Comparison of ENCODE assay signal across 9 cellular contexts in the genomic region with DNA sequence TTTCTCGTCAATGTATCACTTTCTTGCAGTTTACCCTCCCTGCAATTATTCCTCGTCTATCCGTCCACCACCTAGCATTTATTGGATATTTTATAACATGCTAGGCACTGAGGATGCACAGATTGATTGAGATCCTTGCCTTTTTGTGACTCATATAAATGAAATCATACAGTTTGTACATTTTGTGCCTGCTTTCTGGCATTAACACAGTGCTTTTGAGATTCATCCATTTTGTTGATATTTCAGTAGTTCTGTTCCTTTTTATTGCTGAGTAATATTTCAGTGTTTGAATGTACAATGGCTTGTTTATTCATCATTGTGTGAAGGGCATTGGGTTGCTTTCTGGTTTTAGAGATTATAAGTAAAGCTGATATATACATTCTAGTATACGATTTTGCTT. TPM values are rescaled to one million over a fixed set of nuclear protein-coding genes. Genes with fewer than 3 reads are reported as not detected.
DNase-seq lines count a peak whose midpoint lies in the region; ATAC-seq and TF ChIP-seq lines count a peak whose summit lies in the region.
"Had no signal": no experiment of that assay in that cellular context is flagged by ENCODE, and none has a peak within 500 bp of the region (broad histone marks: within the 10 kb centered on the region; RNA-seq: fewer than 3 reads in every experiment).

No MANE protein-coding gene starts in this region.

- peaks cover 14% of the 10 kb centered on the region for H3K4me1 ChIP-seq in muscle layer of colon (ENCODE audit: insufficient read depth, low read length)

- H3K4me3 ChIP-seq in AG04449 (ENCODE audit: low read depth, low read length) (peak overlapping the region; percentile 83), cardiac fibroblast (replicated peaks in 1 of 2; ENCODE audit: low read depth in 2 of 2, low read length in 2 of 2) (peak overlapping the region; percentile 61 to 85), muscle layer of colon (ENCODE audit: low read depth in 1 of 2, low read length in 2 of 2) (peak overlapping the region; percentile 74 to 80)
- H3K4me3 ChIP-seq in Jurkat, Clone E6-1 (ENCODE audit: low read length) = peak overlapping the region; percentile 83

- no peak for ATAC-seq in HG02885 (IDR thresholded peaks at IDR 0.05; ENCODE audit: poor library complexity, unreplicated experiment)

- TF ChIP-seq CTCF in AG04449 (IDR thresholded peaks at IDR 0.05; ENCODE audit: insufficient read depth, low read length, missing control alignments) = no peak
- no peak for TF ChIP-seq CTCF in cardiac fibroblast (IDR thresholded peaks at IDR 0.05; ENCODE audit: low read depth, low read length)

- H3K36me3 ChIP-seq in muscle layer of colon (ENCODE audit: insufficient read depth, low read length) = no peaks in the 10 kb centered on the region

- no peaks in the 10 kb centered on the region for H3K27me3 ChIP-seq in muscle layer of colon (ENCODE audit: control insufficient read depth in 1 of 2, insufficient read depth in 2 of 2, low read length in 2 of 2)

- CTCF ChIA-PET in AG04449 (lab: Yijun Ruan, JAX) = interaction anchor here (0.7 to 2.7 kb wide), 4 partner anchors 9 to 126 kb away, joined by 3 to 14 read pairs (median 3); no protein-coding TSS in a partner anchor

- peak overlapping the region; percentile 73 for H3K27ac ChIP-seq in muscle layer of colon (ENCODE audit: low read depth, low read length)

- peak overlapping the region; percentile 17 for H3K9ac ChIP-seq in muscle layer of colon (ENCODE audit: low read length)

- no peaks in the 10 kb centered on the region for H3K9me3 ChIP-seq in muscle layer of colon (ENCODE audit: low read length)

- no peak for DNase-seq in AG04449 (ENCODE audit: low read depth, low spot score)
- DNase-seq in Jurkat, Clone E6-1 (ENCODE audit: low read depth, low spot score) = no peak
- peak in 1 of 2 donors; percentile 51 for DNase-seq in cardiac fibroblast (ENCODE audit: low read depth in 2 of 2)
- DNase-seq in NCI-H1048 (lab: John Stamatoyannopoulos, UW) = no peak
- no peak for DNase-seq in dermis blood vessel endothelial cell
- DNase-seq in stimulated activated CD4-positive, alpha-beta T cell treated with anti-CD3 and anti-CD28 coated beads, Interleukin-4, amount 100 ng/mL, for 4 hours = no peak
- DNase-seq: NCI-H1694 treated with DMSO at 0.1 percent for 48 hours had no signal

- POLR2A ChIA-PET in AG04449 (lab: Yijun Ruan, JAX) = interaction anchor here (1.8 kb wide), 1 partner anchor 16 kb away, joined by 12 read pairs; no protein-coding TSS in a partner anchor

RNA-seq across cellular contexts. Expression of a gene that starts 0.8 kb away (rescaled TPM):
- 7.5 TPM for polyA plus RNA-seq in Jurkat, Clone E6-1 (2012; ENCODE audit: insufficient read depth, insufficient read length)
- total RNA-seq in dermis blood vessel endothelial cell = 14.2 and 16.7 TPM in 2 replicates
